In the genomic region with DNA sequence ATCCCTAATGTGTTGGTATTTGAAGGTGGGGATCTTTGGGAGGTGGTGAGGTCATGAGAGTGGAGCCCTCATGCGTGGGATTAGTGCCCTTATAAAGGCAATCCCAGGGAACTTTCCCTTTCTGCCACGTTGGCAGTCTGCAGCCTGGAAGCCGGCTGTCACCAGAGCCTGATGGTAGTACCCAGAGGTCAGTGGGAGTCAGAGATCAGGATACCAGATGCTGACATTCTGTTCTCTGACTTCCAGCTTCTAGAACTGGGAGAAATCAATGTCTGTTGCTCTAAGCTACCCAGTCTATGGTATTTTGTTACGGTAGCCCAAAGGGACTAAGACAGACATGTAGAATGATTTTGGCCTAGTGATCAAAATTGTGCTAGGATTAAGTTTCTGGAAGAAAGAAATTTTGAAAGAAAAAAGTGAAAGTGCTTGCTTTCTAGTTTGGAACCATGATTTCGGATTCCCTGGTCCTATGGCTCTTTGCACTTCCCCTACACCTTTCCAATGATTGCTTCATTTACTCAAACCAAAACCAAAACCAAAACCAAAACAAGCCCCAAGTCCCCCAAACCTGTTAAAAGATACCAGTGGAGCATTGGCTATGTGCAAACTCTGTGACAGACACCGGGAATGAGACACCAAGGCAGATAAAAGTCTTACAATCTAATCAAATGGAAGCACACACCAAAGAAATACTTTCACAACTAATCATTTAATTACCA, we compare ENCODE assay signal across 2 cellular contexts.
TF ChIP-seq lines count a peak whose summit lies in the region.

No MANE protein-coding gene starts in this region.

TF ChIP-seq in HCT116, 20 proteins besides CTCF, POLR2A, EP300 and RAD21 (continued from another document):
- TF ChIP-seq ZNF274 (IDR thresholded peaks at IDR 0.05; ENCODE audit: low read depth, low read length) (no peak), EGR1 (IDR thresholded peaks at IDR 0.05; ENCODE audit: low read depth) (no peak)

TF ChIP-seq in WTC11, 78 proteins besides CTCF, POLR2A, EP300 and RAD21 (continued from another document):
- TF ChIP-seq, protein P1, sequence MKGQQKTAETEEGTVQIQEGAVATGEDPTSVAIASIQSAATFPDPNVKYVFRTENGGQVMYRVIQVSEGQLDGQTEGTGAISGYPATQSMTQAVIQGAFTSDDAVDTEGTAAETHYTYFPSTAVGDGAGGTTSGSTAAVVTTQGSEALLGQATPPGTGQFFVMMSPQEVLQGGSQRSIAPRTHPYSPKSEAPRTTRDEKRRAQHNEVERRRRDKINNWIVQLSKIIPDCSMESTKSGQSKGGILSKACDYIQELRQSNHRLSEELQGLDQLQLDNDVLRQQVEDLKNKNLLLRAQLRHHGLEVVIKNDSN (CRISPR knock-in tag; IDR thresholded peaks at IDR 0.05), result no peak
- TF ChIP-seq, protein P2, sequence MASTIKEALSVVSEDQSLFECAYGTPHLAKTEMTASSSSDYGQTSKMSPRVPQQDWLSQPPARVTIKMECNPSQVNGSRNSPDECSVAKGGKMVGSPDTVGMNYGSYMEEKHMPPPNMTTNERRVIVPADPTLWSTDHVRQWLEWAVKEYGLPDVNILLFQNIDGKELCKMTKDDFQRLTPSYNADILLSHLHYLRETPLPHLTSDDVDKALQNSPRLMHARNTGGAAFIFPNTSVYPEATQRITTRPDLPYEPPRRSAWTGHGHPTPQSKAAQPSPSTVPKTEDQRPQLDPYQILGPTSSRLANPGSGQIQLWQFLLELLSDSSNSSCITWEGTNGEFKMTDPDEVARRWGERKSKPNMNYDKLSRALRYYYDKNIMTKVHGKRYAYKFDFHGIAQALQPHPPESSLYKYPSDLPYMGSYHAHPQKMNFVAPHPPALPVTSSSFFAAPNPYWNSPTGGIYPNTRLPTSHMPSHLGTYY (CRISPR knock-in tag; IDR thresholded peaks at IDR 0.05), result no peak
- TF ChIP-seq MYBL2 (CRISPR knock-in tag; IDR thresholded peaks at IDR 0.05) (no peak), NR3C1 (CRISPR knock-in tag; conservative IDR thresholded peaks at IDR 0.05; ENCODE audit: low read depth) (no peak), ZNF396 (CRISPR knock-in tag; IDR thresholded peaks at IDR 0.05; ENCODE audit: borderline replicate concordance) (no peak)
